Comparison of ENCODE assay signal across 16 cellular contexts in genomic region chr9:73157811-73158210, GRCh38. TPM values are rescaled to one million over a fixed set of nuclear protein-coding genes. Genes with fewer than 3 reads are reported as not detected.
DNase-seq lines count a peak whose midpoint lies in the region; ATAC-seq and TF ChIP-seq lines count a peak whose summit lies in the region.
"Had no signal": no experiment of that assay in that cellular context is flagged by ENCODE, and none has a peak within 500 bp of the region (broad histone marks: within the 10 kb centered on the region; RNA-seq: fewer than 3 reads in every experiment).

No MANE protein-coding gene starts in this region.

- CTCF ChIA-PET in PC-9 (lab: Charles Lee): no interaction called here

- no TSS peak for BruUV-seq in PC-9 (replicated peaks; lab: Mats Ljungman, UMichigan)

- 91% methylated on average over 2 of the region's 2 CpGs for WGBS in smooth muscle cell (ENCODE audit: low lambda C conversion rate)

- no peak overlapping the region for H2AFZ ChIP-seq in smooth muscle cell (ENCODE audit: low read depth)
- no peak overlapping the region for H2AFZ ChIP-seq in PC-9

- intact Hi-C loops in PC-9 (cut with micrococcal nuclease; ENCODE audit: unreplicated experiment): loop anchor here (10.0 kb wide), 1 partner anchor 1013 kb away; the partner anchor contains the start of gene GDA

- H3K79me2 ChIP-seq in smooth muscle cell (ENCODE audit: low read depth) (peaks cover 55% of the 10 kb centered on the region), PC-9 (ENCODE audit: low read depth) (peaks cover 9% of the 10 kb centered on the region; the same call in 1 of the 2 replicates)

- POLR2A ChIA-PET in PC-9 (lab: Charles Lee; ENCODE audit: unreplicated experiment): interaction anchor here (0.6 to 0.9 kb wide), 9 partner anchors 10 to 793 kb away, joined by 3 to 17 read pairs (median 5); partner anchors contain the start of gene ZFAND5

- H3K9ac ChIP-seq in HUES6 (ENCODE audit: low read length) (no peak overlapping the region), smooth muscle cell (ENCODE audit: low read depth) (no peak overlapping the region)

- H3K4me1 Mint-ChIP-seq in T-helper 1 cell treated with Interleukin-12 subunit alpha and Interleukin-12 subunit beta and Interleukin-4 antibody, amounts not matched to agents 30 μg/mL and 1 μg/mL, for 36 hours (ENCODE audit: low read depth): peaks cover 48% of the 10 kb centered on the region

- no peaks in the 10 kb centered on the region for H3K27me3 Mint-ChIP-seq in T-helper 1 cell treated with Interleukin-12 subunit alpha and Interleukin-12 subunit beta and Interleukin-4 antibody, amounts not matched to agents 30 μg/mL and 1 μg/mL, for 36 hours (ENCODE audit: low read depth)

- no peaks in the 10 kb centered on the region for H3K9me3 ChIP-seq in HUES6 (ENCODE audit: control insufficient read depth, insufficient read depth, low read depth, low read length)
- no peaks in the 10 kb centered on the region for H3K9me3 ChIP-seq in smooth muscle cell (replicated peaks; ENCODE audit: low read depth)
- H3K9me3 ChIP-seq in PC-9 (ENCODE audit: insufficient read depth, low read depth): no peaks in the 10 kb centered on the region
- H3K9me3 ChIP-seq: ascending aorta had no signal

- H3K4me3 Mint-ChIP-seq in T-helper 1 cell treated with Interleukin-12 subunit alpha and Interleukin-12 subunit beta and Interleukin-4 antibody, amounts not matched to agents 30 μg/mL and 1 μg/mL, for 36 hours: peak overlapping the region; percentile 21

- H3K4me3 ChIP-seq in HUES6 (ENCODE audit: low read depth, low read length) (no peak overlapping the region), choroid plexus epithelial cell (ENCODE audit: low read depth, low read length) (no peak overlapping the region), smooth muscle cell (no peak overlapping the region), PC-9 (no peak overlapping the region)
- H3K4me3 ChIP-seq: ascending aorta, lung had no signal

- no peak for ATAC-seq in GM21367 (IDR thresholded peaks at IDR 0.05; ENCODE audit: unreplicated experiment)

- no peaks in the 10 kb centered on the region for H3K9me3 Mint-ChIP-seq in T-helper 1 cell treated with Interleukin-12 subunit alpha and Interleukin-12 subunit beta and Interleukin-4 antibody, amounts not matched to agents 30 μg/mL and 1 μg/mL, for 36 hours

- H4K20me1 ChIP-seq in smooth muscle cell (ENCODE audit: low read depth) (peaks cover 93% of the 10 kb centered on the region), PC-9 (ENCODE audit: insufficient read depth) (no peaks in the 10 kb centered on the region)

- no peaks in the 10 kb centered on the region for H3K9me2 ChIP-seq in PC-9 (ENCODE audit: insufficient read depth)

- H3F3A ChIP-seq in smooth muscle cell (ENCODE audit: low read depth) (no peaks in the 10 kb centered on the region), PC-9 (ENCODE audit: insufficient read depth, low read depth) (no peaks in the 10 kb centered on the region)

- DNase-seq in T-helper 1 cell: no peak
- DNase-seq in choroid plexus epithelial cell (ENCODE audit: low read depth): peak; percentile 33
- DNase-seq in smooth muscle cell (lab: John Stamatoyannopoulos, UW; ENCODE audit: unreplicated experiment): no peak
- DNase-seq in PC-9: no peak
- DNase-seq in NCI-H748 (lab: John Stamatoyannopoulos, UW; ENCODE audit: unreplicated experiment): no peak
- DNase-seq: 8988T, DMS153, hippocampal formation, KBM-7, NCI-H187, posterior cingulate gyrus had no signal

- peak overlapping the region; percentile 43 for H3K27ac Mint-ChIP-seq in T-helper 1 cell treated with Interleukin-12 subunit alpha and Interleukin-12 subunit beta and Interleukin-4 antibody, amounts not matched to agents 30 μg/mL and 1 μg/mL, for 36 hours

- H3K27me3 ChIP-seq in HUES6 (ENCODE audit: control insufficient read depth, insufficient read depth, low read length) (no peaks in the 10 kb centered on the region), smooth muscle cell (ENCODE audit: low read depth) (no peaks in the 10 kb centered on the region), PC-9 (ENCODE audit: insufficient read depth, low read depth) (no peaks in the 10 kb centered on the region)
- H3K27me3 ChIP-seq: ascending aorta had no signal

- peaks cover 41% of the 10 kb centered on the region for H3K36me3 Mint-ChIP-seq in T-helper 1 cell treated with Interleukin-12 subunit alpha and Interleukin-12 subunit beta and Interleukin-4 antibody, amounts not matched to agents 30 μg/mL and 1 μg/mL, for 36 hours (ENCODE audit: low read depth)

- TF ChIP-seq CTCF in choroid plexus epithelial cell (conservative IDR thresholded peaks at IDR 0.05; ENCODE audit: low read depth, low read length) (no peak), smooth muscle cell (IDR thresholded peaks at IDR 0.05; ENCODE audit: borderline replicate concordance, insufficient read depth, poor library complexity, severe bottlenecking) (no peak), PC-9 (conservative IDR thresholded peaks at IDR 0.05) (no peak)

- H3K4me2 ChIP-seq in smooth muscle cell (no peak overlapping the region), PC-9 (no peak overlapping the region)

- peaks cover 36% of the 10 kb centered on the region for H3K4me1 ChIP-seq in HUES6 (ENCODE audit: control insufficient read depth, insufficient read depth, low read length)
- peaks cover 18% of the 10 kb centered on the region for H3K4me1 ChIP-seq in smooth muscle cell (ENCODE audit: low read depth)
- peaks cover 4% of the 10 kb centered on the region; the same call in 1 of the 2 replicates for H3K4me1 ChIP-seq in PC-9 (replicated peaks; ENCODE audit: insufficient read depth)

- H3K27ac ChIP-seq in HUES6 (ENCODE audit: low read depth, low read length) (0 out of 2 replicates have a peak overlapping the region, but pooled peaks have one; percentile 33), smooth muscle cell (ENCODE audit: low read depth) (peak overlapping the region; percentile 28), PC-9 (no peak overlapping the region)
- H3K27ac ChIP-seq: ascending aorta had no signal

- H3K36me3 ChIP-seq in HUES6 (ENCODE audit: control insufficient read depth, insufficient read depth, low read length) (peaks cover 4% of the 10 kb centered on the region; the same call in 1 of the 2 replicates), smooth muscle cell (ENCODE audit: low read depth) (peaks cover 35% of the 10 kb centered on the region), PC-9 (ENCODE audit: low read depth) (peaks cover 7% of the 10 kb centered on the region; the same call in 1 of the 2 replicates)

RNA-seq across cellular contexts. Expression of gene ANXA1, which starts 6.1 kb away (rescaled TPM):
- total RNA-seq in smooth muscle cell (897 and 967 TPM in 2 replicates), PC-9 (2021) (653 and 753 TPM in 2 replicates)
- 266 and 573 TPM in 2 replicates for polyA plus RNA-seq in smooth muscle cell
